18 cellular contexts compared by ENCODE assay signal in the genomic region with DNA sequence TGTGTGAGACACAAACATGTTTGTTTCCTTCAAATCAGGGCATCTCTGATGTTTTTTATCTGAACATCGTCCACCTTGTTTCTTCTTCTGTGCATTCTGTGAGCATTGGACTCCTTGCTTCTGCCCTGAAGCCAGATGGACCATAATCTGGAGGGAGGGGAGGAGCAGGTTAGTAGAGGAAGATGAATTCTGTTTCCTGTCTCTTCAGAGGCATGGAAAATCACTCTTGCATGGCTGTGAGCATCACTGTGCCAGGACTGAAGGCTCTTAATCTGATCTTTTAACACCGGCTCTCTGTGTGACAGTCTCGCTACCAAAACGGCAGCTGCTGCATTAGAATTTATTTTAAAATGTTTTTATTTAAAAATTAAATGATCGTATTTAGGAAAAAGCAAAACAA.
DNase-seq lines count a peak whose midpoint lies in the region; ATAC-seq and TF ChIP-seq lines count a peak whose summit lies in the region.
"Had no signal": no experiment of that assay in that cellular context is flagged by ENCODE, and none has a peak within 500 bp of the region (broad histone marks: within the 10 kb centered on the region; RNA-seq: fewer than 3 reads in every experiment).

No MANE protein-coding gene starts in this region.

- H3K36me3 ChIP-seq in WERI-Rb-1 = no peaks in the 10 kb centered on the region
- H3K36me3 ChIP-seq: Peyer's patch had no signal

- H3K4me3 Mint-ChIP-seq in stimulated activated naive CD8-positive, alpha-beta T cell treated with anti-CD3 and anti-CD28 coated beads, Interleukin-15, Interleukin-2, amounts not matched to agents 100 ng/mL and 50 ng/mL, for 24 hours = no peak overlapping the region
- no peak overlapping the region for H3K4me3 Mint-ChIP-seq in dendritic cell treated with granulocyte-macrophage colony-stimulating factor and Interleukin-4, amounts not matched to agents 40 ng/mL and 50 ng/mL, for 4 days
- H3K4me3 Mint-ChIP-seq: CD4-positive, alpha-beta T cell had no signal

- DNase-seq in stimulated activated naive CD8-positive, alpha-beta T cell treated with anti-CD3 and anti-CD28 coated beads, Interleukin-15, Interleukin-2, amounts not matched to agents 100 U/mL and 50 U/mL, for 24 hours = no peak
- DNase-seq in WERI-Rb-1 = peak; percentile 41
- no peak for DNase-seq in NOMO-1 (lab: John Stamatoyannopoulos, UW; ENCODE audit: unreplicated experiment in 2 of 2)
- no peak for DNase-seq in foreskin melanocyte
- DNase-seq in NOMO-1 treated with DMSO at 0.1 percent for 48 hours (lab: John Stamatoyannopoulos, UW; ENCODE audit: unreplicated experiment) = no peak
- DNase-seq: CD4-positive, alpha-beta T cell; DMS79; GOT3; KBM-7; NCI-H1417; NCI-H187 treated with DMSO at 0.1 percent for 48 hours; NCI-H345; NCI-H69; Peyer's patch; Right ventricle myocardium superior had no signal

- no peak overlapping the region for H3K27ac ChIP-seq in WERI-Rb-1
- H3K27ac ChIP-seq: Peyer's patch had no signal

- intact Hi-C loops in dendritic cell treated with granulocyte-macrophage colony-stimulating factor and Interleukin-4, amounts not matched to agents 40 ng/mL and 50 ng/mL, for 4 days (cut with micrococcal nuclease) = no loop called here

- no peaks in the 10 kb centered on the region for H3K9me3 Mint-ChIP-seq in stimulated activated naive CD8-positive, alpha-beta T cell treated with anti-CD3 and anti-CD28 coated beads, Interleukin-15, Interleukin-2, amounts not matched to agents 100 ng/mL and 50 ng/mL, for 24 hours
- H3K9me3 Mint-ChIP-seq in dendritic cell treated with granulocyte-macrophage colony-stimulating factor and Interleukin-4, amounts not matched to agents 40 ng/mL and 50 ng/mL, for 4 days = no peaks in the 10 kb centered on the region
- H3K9me3 Mint-ChIP-seq: CD4-positive, alpha-beta T cell had no signal

- no peak for TF ChIP-seq CTCF in WERI-Rb-1 (IDR thresholded peaks at IDR 0.05; ENCODE audit: low read depth, low read length)

- ATAC-seq in stimulated activated naive CD8-positive, alpha-beta T cell treated with anti-CD3 and anti-CD28 coated beads, Interleukin-15, Interleukin-2, amounts not matched to agents 100 U/mL and 50 U/mL, for 24 hours = no peak
- ATAC-seq in GM21576 (IDR thresholded peaks at IDR 0.05; ENCODE audit: unreplicated experiment) = no peak

- no peaks in the 10 kb centered on the region for H3K27me3 ChIP-seq in WERI-Rb-1 (ENCODE audit: insufficient read depth, low read depth, severe bottlenecking)
- H3K27me3 ChIP-seq: Peyer's patch had no signal

- no peaks in the 10 kb centered on the region for H3K9me3 ChIP-seq in WERI-Rb-1 (ENCODE audit: severe bottlenecking)
- H3K9me3 ChIP-seq: Peyer's patch had no signal

- peak overlapping the region; percentile 42 for H3K27ac Mint-ChIP-seq in stimulated activated naive CD8-positive, alpha-beta T cell treated with anti-CD3 and anti-CD28 coated beads, Interleukin-15, Interleukin-2, amounts not matched to agents 100 ng/mL and 50 ng/mL, for 24 hours
- peak overlapping the region; percentile 45 for H3K27ac Mint-ChIP-seq in dendritic cell treated with granulocyte-macrophage colony-stimulating factor and Interleukin-4, amounts not matched to agents 40 ng/mL and 50 ng/mL, for 4 days
- H3K27ac Mint-ChIP-seq: CD4-positive, alpha-beta T cell had no signal

- peaks cover 57% of the 10 kb centered on the region for H3K4me1 Mint-ChIP-seq in stimulated activated naive CD8-positive, alpha-beta T cell treated with anti-CD3 and anti-CD28 coated beads, Interleukin-15, Interleukin-2, amounts not matched to agents 100 ng/mL and 50 ng/mL, for 24 hours (ENCODE audit: low read depth)
- H3K4me1 Mint-ChIP-seq in dendritic cell treated with granulocyte-macrophage colony-stimulating factor and Interleukin-4, amounts not matched to agents 40 ng/mL and 50 ng/mL, for 4 days (ENCODE audit: low read depth) = peaks cover 57% of the 10 kb centered on the region

- H3K4me3 ChIP-seq in WERI-Rb-1 (ENCODE audit: low read depth, low read length) = no peak overlapping the region
- H3K4me3 ChIP-seq: Peyer's patch had no signal

- no peaks in the 10 kb centered on the region for H3K27me3 Mint-ChIP-seq in stimulated activated naive CD8-positive, alpha-beta T cell treated with anti-CD3 and anti-CD28 coated beads, Interleukin-15, Interleukin-2, amounts not matched to agents 100 ng/mL and 50 ng/mL, for 24 hours
- H3K27me3 Mint-ChIP-seq in dendritic cell treated with granulocyte-macrophage colony-stimulating factor and Interleukin-4, amounts not matched to agents 40 ng/mL and 50 ng/mL, for 4 days = no peaks in the 10 kb centered on the region
- H3K27me3 Mint-ChIP-seq: CD4-positive, alpha-beta T cell had no signal

- H3K36me3 Mint-ChIP-seq in stimulated activated naive CD8-positive, alpha-beta T cell treated with anti-CD3 and anti-CD28 coated beads, Interleukin-15, Interleukin-2, amounts not matched to agents 100 ng/mL and 50 ng/mL, for 24 hours (ENCODE audit: low read depth) = peaks cover 30% of the 10 kb centered on the region
- H3K36me3 Mint-ChIP-seq in dendritic cell treated with granulocyte-macrophage colony-stimulating factor and Interleukin-4, amounts not matched to agents 40 ng/mL and 50 ng/mL, for 4 days (ENCODE audit: low read depth) = peaks cover 11% of the 10 kb centered on the region
